ENCODE assay signal across 20 cellular contexts in genomic region chr2:198698230-198698629, GRCh38.
"Had no signal": no experiment of that assay in that cellular context is flagged by ENCODE, and none has a peak within 500 bp of the region (broad histone marks: within the 10 kb centered on the region; RNA-seq: fewer than 3 reads in every experiment).

No MANE protein-coding gene starts in this region.

- H3K4me2 ChIP-seq: neural progenitor cell had no signal

- H3K9ac ChIP-seq: neural progenitor cell had no signal

- H3K27ac ChIP-seq: adrenal gland, gastroesophageal sphincter, heart right ventricle, neural progenitor cell, ovary, sigmoid colon had no signal

- H3K9me3 ChIP-seq: adrenal gland, gastroesophageal sphincter, heart right ventricle, ovary, sigmoid colon had no signal

- H3K4me1 ChIP-seq: adrenal gland, gastroesophageal sphincter, heart right ventricle, neural progenitor cell, sigmoid colon had no signal

- H3K9me3 Mint-ChIP-seq: activated CD4-positive, alpha-beta T cell treated with anti-CD3 and anti-CD28 coated beads, Interleukin-2, amount 10 ng/mL, durations not matched to agents 24 days and 14 days; activated naive CD4-positive, alpha-beta T cell treated with anti-CD3 and anti-CD28 coated beads, Interleukin-2, amount 50 U/mL, for 24 hours; endodermal cell; neural progenitor cell had no signal

- H3K36me3 ChIP-seq: adrenal gland, gastroesophageal sphincter, heart right ventricle, neural progenitor cell, ovary, sigmoid colon had no signal

- H3K36me3 Mint-ChIP-seq: activated naive CD4-positive, alpha-beta T cell treated with anti-CD3 and anti-CD28 coated beads, Interleukin-2, amount 50 U/mL, for 24 hours; naive B cell; neural progenitor cell had no signal

- H3K27me3 ChIP-seq: adrenal gland, gastroesophageal sphincter, heart right ventricle, neural progenitor cell, sigmoid colon had no signal

- H2AFZ ChIP-seq: neural progenitor cell had no signal

- H3K4me3 ChIP-seq: adrenal gland, gastroesophageal sphincter, heart right ventricle, lung, neural progenitor cell, ovary, sigmoid colon had no signal

- DNase-seq: activated CD4-positive, alpha-beta T cell treated with anti-CD3 and anti-CD28 coated beads, Interleukin-2, amount 10 ng/mL, durations not matched to agents 24 days and 14 days; activated CD4-positive, CD25-positive, alpha-beta regulatory T cell; activated CD8-positive, alpha-beta memory T cell treated with anti-CD3 and anti-CD28 coated beads, Interleukin-2, amount 50 U/mL, for 4 hours; activated CD8-positive, alpha-beta T cell treated with anti-CD3 and anti-CD28 coated beads, Interleukin-2, amount 10 ng/mL, durations not matched to agents 7 days and 5 days; activated effector memory CD4-positive, alpha-beta T cell treated with anti-CD3 and anti-CD28 coated beads, Interleukin-2, amount 50 U/mL, for 16 hours; activated T-cell treated with anti-CD3 and anti-CD28 coated beads, Interleukin-2, amount 50 U/mL, for 48 hours; adrenal gland; endodermal cell; erythroblast; heart right ventricle; left cardiac atrium; midbrain; naive B cell; ovary; sigmoid colon; stimulated activated CD4-positive, alpha-beta T cell treated with anti-CD3 and anti-CD28 coated beads, Interleukin-2, amount 100 ng/mL, for 24 hours had no signal

- H3K4me3 Mint-ChIP-seq: activated CD4-positive, alpha-beta T cell treated with anti-CD3 and anti-CD28 coated beads, Interleukin-2, amount 10 ng/mL, durations not matched to agents 24 days and 14 days; activated CD8-positive, alpha-beta T cell treated with anti-CD3 and anti-CD28 coated beads, Interleukin-2, amount 10 ng/mL, durations not matched to agents 7 days and 5 days; activated naive CD4-positive, alpha-beta T cell treated with anti-CD3 and anti-CD28 coated beads, Interleukin-2, amount 50 U/mL, for 24 hours; endodermal cell; naive B cell; neural progenitor cell had no signal

- H3K4me1 Mint-ChIP-seq: activated CD4-positive, alpha-beta T cell treated with anti-CD3 and anti-CD28 coated beads, Interleukin-2, amount 10 ng/mL, durations not matched to agents 24 days and 14 days; activated naive CD4-positive, alpha-beta T cell treated with anti-CD3 and anti-CD28 coated beads, Interleukin-2, amount 50 U/mL, for 24 hours; naive B cell had no signal

- H3K27ac Mint-ChIP-seq: activated CD4-positive, alpha-beta T cell treated with anti-CD3 and anti-CD28 coated beads, Interleukin-2, amount 10 ng/mL, durations not matched to agents 24 days and 14 days; activated CD8-positive, alpha-beta T cell treated with anti-CD3 and anti-CD28 coated beads, Interleukin-2, amount 10 ng/mL, durations not matched to agents 7 days and 5 days; activated naive CD4-positive, alpha-beta T cell treated with anti-CD3 and anti-CD28 coated beads, Interleukin-2, amount 50 U/mL, for 24 hours; endodermal cell; neural progenitor cell had no signal

- ATAC-seq: activated CD8-positive, alpha-beta T cell treated with anti-CD3 and anti-CD28 coated beads, Interleukin-2, amount 10 ng/mL, durations not matched to agents 7 days and 5 days; gastroesophageal sphincter; heart right ventricle; left cardiac atrium had no signal

- H3K27me3 Mint-ChIP-seq: activated CD4-positive, alpha-beta T cell treated with anti-CD3 and anti-CD28 coated beads, Interleukin-2, amount 10 ng/mL, durations not matched to agents 24 days and 14 days; activated naive CD4-positive, alpha-beta T cell treated with anti-CD3 and anti-CD28 coated beads, Interleukin-2, amount 50 U/mL, for 24 hours; naive B cell had no signal
